ENCODE assay signal across 11 cellular contexts in genomic region chr18:10139783-10140410, GRCh38.
A peak's percentile ranks its signal among the peaks of the same experiment; 100 is the strongest.
DNase-seq lines count a peak whose midpoint lies in the region; ATAC-seq and TF ChIP-seq lines count a peak whose summit lies in the region.
"Had no signal": no experiment of that assay in that cellular context is flagged by ENCODE, and none has a peak within 500 bp of the region (broad histone marks: within the 10 kb centered on the region; RNA-seq: fewer than 3 reads in every experiment).

No MANE protein-coding gene starts in this region.

- peaks cover 0 to 3% of the 10 kb centered on the region in 2 experiments; a peak in 1 of 5 replicates for H3K9me3 Mint-ChIP-seq in H9
- H3K9me3 Mint-ChIP-seq: T-helper 2 cell treated with Interferon-gamma antibody and Interleukin-4, amounts not matched to agents 5 μg/mL and 100 μg/mL, for 36 hours had no signal

- no peak overlapping the region for H4K91ac ChIP-seq in H9 (ENCODE audit: insufficient read length, low read depth, low read length)

- TF ChIP-seq EP300 in SK-N-SH (IDR thresholded peaks at IDR 0.05; ENCODE audit: borderline replicate concordance in 1 of 2, low read depth in 1 of 2, low read length in 1 of 2) (peak in 1 of 2 experiments; percentile 47; a peak in 1 of 4 replicates), transverse colon (IDR thresholded peaks at IDR 0.05; ENCODE audit: low read depth) (no peak)

- TF ChIP-seq POLR2A in transverse colon (IDR thresholded peaks at IDR 0.05), result no peak

- H3K27ac Mint-ChIP-seq in H9, result peak overlapping the region; percentile 53 to 85 (median 83); a peak in 4 of 7 replicates
- H3K27ac Mint-ChIP-seq: T-helper 2 cell treated with Interferon-gamma antibody and Interleukin-4, amounts not matched to agents 5 μg/mL and 100 μg/mL, for 36 hours had no signal

- H3K14ac ChIP-seq in H9 (ENCODE audit: insufficient read depth, low read length), result no peak overlapping the region

- no peaks in the 10 kb centered on the region for H3K27me3 ChIP-seq in H9 (ENCODE audit: insufficient read depth, low read length)
- no peaks in the 10 kb centered on the region for H3K27me3 ChIP-seq in SK-N-SH (ENCODE audit: insufficient read depth)
- H3K27me3 ChIP-seq in transverse colon, result no peaks in the 10 kb centered on the region

- intact Hi-C loops in transverse colon (cut with DNase I; ENCODE audit: low total_unique reads), result no loop called here

- H4K8ac ChIP-seq in H9 (replicated peaks; ENCODE audit: insufficient read length, low read depth, low read length), result no peak overlapping the region

- H2BK15ac ChIP-seq in H9 (ENCODE audit: low read depth, low read length), result no peak overlapping the region

- H3K79me1 ChIP-seq in H9 (ENCODE audit: insufficient read depth, low read depth, low read length, poor library complexity, severe bottlenecking), result no peaks in the 10 kb centered on the region

- H2BK120ac ChIP-seq in H9 (ENCODE audit: low read depth, low read length, poor library complexity, severe bottlenecking), result no peak overlapping the region

- no peak overlapping the region for H2BK12ac ChIP-seq in H9 (ENCODE audit: insufficient read length, low read depth, low read length)

- H3K9ac ChIP-seq in H9 (ENCODE audit: extremely low read depth, insufficient read length, low read length) (no peak overlapping the region), SK-N-SH (peak overlapping the region; percentile 23; the same call in 1 of the 2 replicates)

- no peak for ATAC-seq in HG02973 (IDR thresholded peaks at IDR 0.05; ENCODE audit: unreplicated experiment)

- POLR2A ChIA-PET in SK-N-SH (lab: Yijun Ruan, JAX), result no interaction called here

- CTCF ChIA-PET in SK-N-SH (lab: Yijun Ruan, JAX), result interaction anchor here (0.9 kb wide), 1 partner anchor 22 kb away, joined by 3 read pairs; no protein-coding TSS in a partner anchor

- no peak overlapping the region for H2BK20ac ChIP-seq in H9 (ENCODE audit: low read depth, low read length, poor library complexity, severe bottlenecking)

- in situ Hi-C loops in transverse colon (cut with MboI; ENCODE audit: low pct_ligation_motif_present in 1 of 4, low pct_unique_long_range_greater_than_20kb in 1 of 4, low sequenced_read_pairs in 3 of 4), result no loop called here

- H2AK5ac ChIP-seq in H9 (ENCODE audit: insufficient read length, low read length), result no peak overlapping the region

- no peaks in the 10 kb centered on the region for H4K20me1 ChIP-seq in H9 (ENCODE audit: control insufficient read depth, insufficient read depth, insufficient read length)
- no peaks in the 10 kb centered on the region for H4K20me1 ChIP-seq in SK-N-SH (ENCODE audit: insufficient read depth)

- no peaks in the 10 kb centered on the region for H3K23me2 ChIP-seq in H9 (ENCODE audit: insufficient read length, low read depth, low read length, poor library complexity, severe bottlenecking)

- H3K4me3 Mint-ChIP-seq in H9, result no peak overlapping the region; a peak in 1 of 5 replicates
- H3K4me3 Mint-ChIP-seq: T-helper 2 cell treated with Interferon-gamma antibody and Interleukin-4, amounts not matched to agents 5 μg/mL and 100 μg/mL, for 36 hours had no signal

- H3K9me2 ChIP-seq in SK-N-SH, result no peaks in the 10 kb centered on the region

- no peak overlapping the region for H3K56ac ChIP-seq in H9 (ENCODE audit: insufficient read length, low read depth, low read length)

- H3K9me3 ChIP-seq in H9 (ENCODE audit: control insufficient read depth, low read depth, low read length) (no peaks in the 10 kb centered on the region), SK-N-SH (no peaks in the 10 kb centered on the region), transverse colon (no peaks in the 10 kb centered on the region)
- H3K9me3 ChIP-seq: thoracic aorta had no signal

- H2BK5ac ChIP-seq in H9 (ENCODE audit: insufficient read length, low read length), result no peak overlapping the region

- no peak overlapping the region for H3K23ac ChIP-seq in H9 (ENCODE audit: insufficient read length, low read depth, low read length)

- no peak overlapping the region for H3K18ac ChIP-seq in H9 (ENCODE audit: insufficient read length, low read depth, low read length)

- no CpG with 5 or more reads among the region's 7 CpGs for WGBS in H9 (ENCODE audit: extremely low coverage, insufficient read length, low lambda C conversion rate)
- 59% methylated on average over 6 of the region's 7 CpGs for WGBS in SK-N-SH (ENCODE audit: low lambda C conversion rate)
- whole genome bisulfite sequencing in transverse colon (ENCODE audit: low coverage in 1 of 2), 2 donors, result 47 to 78% methylated on average over 6 to 7 of the region's 7 CpGs

- peaks cover 31% of the 10 kb centered on the region for H3F3A ChIP-seq in SK-N-SH (replicated peaks; ENCODE audit: insufficient read depth)

- H3K79me2 ChIP-seq in H9 (ENCODE audit: insufficient read depth, low read length), result no peaks in the 10 kb centered on the region
- H3K79me2 ChIP-seq in SK-N-SH (ENCODE audit: insufficient read depth), result no peaks in the 10 kb centered on the region

- no peak overlapping the region for H4K5ac ChIP-seq in H9 (ENCODE audit: insufficient read length, low read depth, low read length)

- H3K4ac ChIP-seq in H9 (ENCODE audit: low read depth, low read length), result no peak overlapping the region

- TF ChIP-seq CTCF in H9 (conservative IDR thresholded peaks at IDR 0.05) (no peak), SK-N-SH (IDR thresholded peaks at IDR 0.05) (no peak), foreskin fibroblast (IDR thresholded peaks at IDR 0.05; ENCODE audit: low read depth, low read length) (no peak), transverse colon (IDR thresholded peaks at IDR 0.05) (no peak)

- no peak for TF ChIP-seq RAD21 in SK-N-SH (IDR thresholded peaks at IDR 0.05; ENCODE audit: low read length)

- H3K36me3 Mint-ChIP-seq in H9 (ENCODE audit: insufficient read depth in 1 of 3, low read depth in 3 of 3), result no peaks in the 10 kb centered on the region

- H3K4me1 ChIP-seq in H9 (ENCODE audit: insufficient read depth, low read length), result peaks cover 5% of the 10 kb centered on the region; the same call in 1 of the 2 replicates
- peaks cover 0 to 28% of the 10 kb centered on the region in 2 experiments; a peak in 2 of 4 replicates for H3K4me1 ChIP-seq in SK-N-SH (ENCODE audit: control insufficient read depth in 1 of 2, insufficient read depth in 2 of 2, low read depth in 1 of 2, low read length in 1 of 2)
- H3K4me1 ChIP-seq in transverse colon, result peaks cover 0 to 15% (median 9%) of the 10 kb centered on the region in 4 donors

- H3K36me3 ChIP-seq in SK-N-SH (replicated peaks in 1 of 2; ENCODE audit: control insufficient read depth in 1 of 2, insufficient read depth in 2 of 2, low read length in 1 of 2) (no peaks in the 10 kb centered on the region), transverse colon (no peaks in the 10 kb centered on the region)
- H3K36me3 ChIP-seq: thoracic aorta had no signal

- no peak overlapping the region for H3K4me3 ChIP-seq in SK-N-SH (ENCODE audit: low read depth in 2 of 2, low read length in 1 of 2)
- H3K4me3 ChIP-seq in foreskin fibroblast (ENCODE audit: low read depth in 1 of 2, low read length in 2 of 2), result no peak overlapping the region
- H3K4me3 ChIP-seq in transverse colon, result no peak overlapping the region
- H3K4me3 ChIP-seq: thoracic aorta had no signal

- no peak overlapping the region for H3K27ac ChIP-seq in H9 (ENCODE audit: insufficient read length, low read depth, low read length)
- H3K27ac ChIP-seq in SK-N-SH (ENCODE audit: low read depth in 2 of 2, low read length in 1 of 2), result peak overlapping the region in 1 of 2 experiments; percentile 91; a peak in 2 of 4 replicates
- H3K27ac ChIP-seq in transverse colon, result peak overlapping the region in 3 of 4 donors; percentile 20 to 43 (median 39)
- H3K27ac ChIP-seq: thoracic aorta had no signal

- no peak overlapping the region for H2AFZ ChIP-seq in H9 (ENCODE audit: low read length)
- H2AFZ ChIP-seq in SK-N-SH (ENCODE audit: low read depth), result no peak overlapping the region

- H3K4me1 Mint-ChIP-seq in H9, result peaks cover 33% of the 10 kb centered on the region in 2 experiments

- H3K4me2 ChIP-seq in H9 (ENCODE audit: insufficient read depth, insufficient read length, low read length) (no peak overlapping the region), SK-N-SH (peak overlapping the region; percentile 57)

- no peak for DNase-seq in H9
- no peak for DNase-seq in SK-N-SH
- peak; percentile 70 to 87 for DNase-seq in foreskin fibroblast
- no peak for DNase-seq in transverse colon
- DNase-seq in activated CD4-positive, alpha-beta T cell treated with anti-CD3 and anti-CD28 coated beads for 48 hours, result no peak
- no peak for DNase-seq in SIG-M5 treated with dmso at 0.1 percent for 504 hours (lab: John Stamatoyannopoulos, UW; ENCODE audit: unreplicated experiment)
- DNase-seq: NCI-H1694 treated with DMSO at 0.1 percent for 48 hours, posterior cingulate gyrus had no signal

- no peak overlapping the region for H3T11ph ChIP-seq in H9 (ENCODE audit: low read length)

- H3K27me3 Mint-ChIP-seq in H9 (ENCODE audit: low read depth), result peaks cover 2% of the 10 kb centered on the region; the same call in 1 of the 2 replicates

TF ChIP-seq in SK-N-SH, 30 proteins besides CTCF, POLR2A, EP300 and RAD21:
- TF ChIP-seq POLR2AphosphoS5 (IDR thresholded peaks at IDR 0.05; ENCODE audit: low read depth, low read length) (no peak), FOXM1 (IDR thresholded peaks at IDR 0.05; ENCODE audit: low read depth) (no peak), FOSL2 (IDR thresholded peaks at IDR 0.05; ENCODE audit: borderline replicate concordance, low read depth) (peak; percentile 82), TAF1 (IDR thresholded peaks at IDR 0.05; ENCODE audit: borderline replicate concordance, low read depth, low read length) (no peak), GATA2 (CRISPR knock-in tag; IDR thresholded peaks at IDR 0.05) (no peak), JUND (IDR thresholded peaks at IDR 0.05) (peak; percentile 65), TCF12 (IDR thresholded peaks at IDR 0.05) (peak; percentile 69), PBX3 (IDR thresholded peaks at IDR 0.05) (peak; percentile 49; the same call in 1 of the 2 replicates)

Comparison
In these comparisons a context has a peak if more than half of its experiments do, and no peak if none do; other contexts are left out.
1. DNase-seq: peak in foreskin fibroblast (2 of 2); none in H9 (single experiment), SK-N-SH (single experiment), transverse colon (single experiment), activated CD4-positive, alpha-beta T cell treated with anti-CD3 and anti-CD28 coated beads for 48 hours (single experiment) and SIG-M5 treated with dmso at 0.1 percent for 504 hours (single experiment).